In the genomic region with DNA sequence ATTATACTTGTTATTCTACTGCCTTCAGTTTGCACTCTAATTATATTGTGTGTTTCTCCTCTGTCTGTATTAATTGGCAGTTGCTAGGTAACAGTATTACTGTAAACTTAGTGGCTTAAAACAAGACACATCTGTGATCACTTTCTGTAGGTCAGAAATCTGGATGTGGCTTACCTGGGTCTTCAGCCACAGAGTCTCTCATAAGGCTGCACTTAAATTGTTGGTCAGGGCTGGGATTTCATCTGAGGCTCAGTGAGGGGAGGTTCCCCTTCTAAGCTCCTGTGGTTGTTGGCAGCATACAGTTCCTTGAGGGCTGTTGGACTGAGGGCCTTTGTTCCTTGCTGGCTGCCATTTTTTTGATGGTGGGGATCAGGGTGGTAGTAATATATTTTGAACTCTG, we compare ENCODE assay signal across 20 cellular contexts.
A peak's percentile ranks its signal among the peaks of the same experiment; 100 is the strongest.
DNase-seq lines count a peak whose midpoint lies in the region; ATAC-seq and TF ChIP-seq lines count a peak whose summit lies in the region.
"Had no signal": no experiment of that assay in that cellular context is flagged by ENCODE, and none has a peak within 500 bp of the region (broad histone marks: within the 10 kb centered on the region; RNA-seq: fewer than 3 reads in every experiment).

No MANE protein-coding gene starts in this region.

- DNase-seq in NCI-H69 (lab: John Stamatoyannopoulos, UW), result peak; percentile 42
- DNase-seq in dorsolateral prefrontal cortex, result no peak
- no peak for DNase-seq in T-helper 17 cell
- DNase-seq in activated CD4-positive, alpha-beta T cell treated with anti-CD3 and anti-CD28 coated beads, Interleukin-2, amount 50 U/mL, for 48 hours, result no peak
- no peak for DNase-seq in effector memory CD4-positive, alpha-beta T cell
- DNase-seq: activated CD4-positive, CD25-positive, alpha-beta regulatory T cell treated with anti-CD3 and anti-CD28 coated beads, Interleukin-2, amount 50 U/mL, for 72 hours; activated CD8-positive, alpha-beta memory T cell treated with anti-CD3 and anti-CD28 coated beads, Interleukin-2, amount 10 ng/mL, durations not matched to agents 7 days and 5 days; activated gamma-delta T cell; gastrocnemius medialis; left lung; NCI-H1092 treated with DMSO at 0.1 percent for 48 hours; stimulated activated CD4-positive, alpha-beta T cell treated with anti-CD3 and anti-CD28 coated beads, Interleukin-4, amount 100 ng/mL, for 24 hours; stimulated activated CD8-positive, alpha-beta memory T cell treated with anti-CD3 and anti-CD28 coated beads, Interleukin-4, amount 100 ng/mL, for 48 hours; T-helper 2 cell had no signal

- H3K4me1 Mint-ChIP-seq in T-helper 17 cell, result peaks cover 12% of the 10 kb centered on the region
- H3K4me1 Mint-ChIP-seq: activated CD8-positive, alpha-beta memory T cell treated with anti-CD3 and anti-CD28 coated beads, Interleukin-2, amount 10 ng/mL, durations not matched to agents 7 days and 5 days had no signal

- no peak overlapping the region for H3K4me3 ChIP-seq in dorsolateral prefrontal cortex
- H3K4me3 ChIP-seq in effector memory CD4-positive, alpha-beta T cell (ENCODE audit: insufficient read depth, low read depth, low read length, poor library complexity, severe bottlenecking), result no peak overlapping the region
- H3K4me3 ChIP-seq: ascending aorta, gastrocnemius medialis, left lung, skin epidermis, thoracic aorta had no signal

- H3K27me3 Mint-ChIP-seq in T-helper 17 cell, result no peaks in the 10 kb centered on the region
- H3K27me3 Mint-ChIP-seq: activated CD8-positive, alpha-beta memory T cell treated with anti-CD3 and anti-CD28 coated beads, Interleukin-2, amount 10 ng/mL, durations not matched to agents 7 days and 5 days had no signal

- ATAC-seq in GM19025 (IDR thresholded peaks at IDR 0.05; ENCODE audit: low read depth, unreplicated experiment), result peak; percentile 44
- ATAC-seq in HG02870 (IDR thresholded peaks at IDR 0.05; ENCODE audit: unreplicated experiment), result peak; percentile 52
- no peak for ATAC-seq in T-helper 17 cell
- ATAC-seq in HG02885 (IDR thresholded peaks at IDR 0.05; ENCODE audit: poor library complexity, unreplicated experiment), result no peak
- ATAC-seq: activated CD8-positive, alpha-beta memory T cell treated with anti-CD3 and anti-CD28 coated beads, Interleukin-2, amount 10 ng/mL, durations not matched to agents 7 days and 5 days; gastrocnemius medialis; left lung had no signal

- intact Hi-C loops in dorsolateral prefrontal cortex (cut with DNase I), result no loop called here

- H3K27ac Mint-ChIP-seq in T-helper 17 cell, result no peak overlapping the region
- H3K27ac Mint-ChIP-seq: activated CD8-positive, alpha-beta memory T cell treated with anti-CD3 and anti-CD28 coated beads, Interleukin-2, amount 10 ng/mL, durations not matched to agents 7 days and 5 days had no signal

- peak overlapping the region in 58 of 59 donors; percentile 41 to 99 (median 94) for H3K27ac ChIP-seq in dorsolateral prefrontal cortex
- H3K27ac ChIP-seq in effector memory CD4-positive, alpha-beta T cell (ENCODE audit: insufficient read depth, low read length, poor library complexity, severe bottlenecking), result no peak overlapping the region
- H3K27ac ChIP-seq: ascending aorta, gastrocnemius medialis, left lung, skin epidermis, thoracic aorta had no signal

- no peaks in the 10 kb centered on the region for H3K9me3 ChIP-seq in T-helper 17 cell (ENCODE audit: control insufficient read depth, low read length, poor library complexity, severe bottlenecking)
- no peaks in the 10 kb centered on the region for H3K9me3 ChIP-seq in effector memory CD4-positive, alpha-beta T cell (ENCODE audit: control insufficient read depth, low read length)
- H3K9me3 ChIP-seq: ascending aorta, gastrocnemius medialis, left lung, thoracic aorta had no signal

- H3K27me3 ChIP-seq in dorsolateral prefrontal cortex, result no peaks in the 10 kb centered on the region
- H3K27me3 ChIP-seq in effector memory CD4-positive, alpha-beta T cell (replicated peaks; ENCODE audit: control insufficient read depth, insufficient read depth, low read length, poor library complexity, severe bottlenecking), result no peaks in the 10 kb centered on the region
- H3K27me3 ChIP-seq: ascending aorta, gastrocnemius medialis, left lung had no signal

- H3K4me3 Mint-ChIP-seq in T-helper 17 cell, result no peak overlapping the region
- H3K4me3 Mint-ChIP-seq: activated CD8-positive, alpha-beta memory T cell treated with anti-CD3 and anti-CD28 coated beads, Interleukin-2, amount 10 ng/mL, durations not matched to agents 7 days and 5 days had no signal

- no peaks in the 10 kb centered on the region for H3K36me3 ChIP-seq in effector memory CD4-positive, alpha-beta T cell (ENCODE audit: control insufficient read depth, insufficient read depth, low read length)
- H3K36me3 ChIP-seq: ascending aorta, left lung, thoracic aorta had no signal

- TF ChIP-seq CTCF in dorsolateral prefrontal cortex (IDR thresholded peaks at IDR 0.05 in 54 of 56, conservative IDR thresholded peaks at IDR 0.05 in 2 of 56; ENCODE audit: low read depth in 1 of 56, partially characterized antibody in 56 of 56), result no peak

- H3K36me3 Mint-ChIP-seq in T-helper 17 cell (ENCODE audit: low read depth), result peaks cover 17% of the 10 kb centered on the region
- H3K36me3 Mint-ChIP-seq: activated CD8-positive, alpha-beta memory T cell treated with anti-CD3 and anti-CD28 coated beads, Interleukin-2, amount 10 ng/mL, durations not matched to agents 7 days and 5 days had no signal

- H3K4me1 ChIP-seq in effector memory CD4-positive, alpha-beta T cell (ENCODE audit: control insufficient read depth, insufficient read depth, low read length, poor library complexity, severe bottlenecking), result no peaks in the 10 kb centered on the region
- H3K4me1 ChIP-seq: ascending aorta, gastrocnemius medialis had no signal

Comparison
In these comparisons a context has a peak if more than half of its experiments do, and no peak if none do; other contexts are left out.
1. ATAC-seq: peak in GM19025 (single experiment) and HG02870 (single experiment); none in T-helper 17 cell (single experiment) and HG02885 (single experiment).